ENCODE assay signal across 9 cellular contexts in genomic region chr1:9294440-9294773, GRCh38. TPM values are rescaled to one million over a fixed set of nuclear protein-coding genes. Genes with fewer than 3 reads are reported as not detected.
DNase-seq lines count a peak whose midpoint lies in the region; ATAC-seq and TF ChIP-seq lines count a peak whose summit lies in the region.
"Had no signal": no experiment of that assay in that cellular context is flagged by ENCODE, and none has a peak within 500 bp of the region (broad histone marks: within the 10 kb centered on the region; RNA-seq: fewer than 3 reads in every experiment).

No MANE protein-coding gene starts in this region.

- H3K4me1 ChIP-seq in DND-41 (ENCODE audit: insufficient read depth, low read length) (peaks cover 65% of the 10 kb centered on the region), OCI-LY1 (ENCODE audit: insufficient read depth, low read length, severe bottlenecking) (peaks cover 33% of the 10 kb centered on the region), SJCRH30 (no peaks in the 10 kb centered on the region)

- H3K4me1 Mint-ChIP-seq in mesothelial cell of epicardium: peaks cover 10% of the 10 kb centered on the region

- H3K36me3 Mint-ChIP-seq in mesothelial cell of epicardium: no peaks in the 10 kb centered on the region

- no peaks in the 10 kb centered on the region for H3K9me3 Mint-ChIP-seq in mesothelial cell of epicardium
- H3K9me3 Mint-ChIP-seq: T-helper 1 cell treated with Interleukin-12 subunit alpha and Interleukin-12 subunit beta and Interleukin-4 antibody, amounts not matched to agents 30 μg/mL and 1 μg/mL, for 36 hours had no signal

- no peak overlapping the region for H3K4me3 Mint-ChIP-seq in mesothelial cell of epicardium
- H3K4me3 Mint-ChIP-seq: T-helper 1 cell treated with Interleukin-12 subunit alpha and Interleukin-12 subunit beta and Interleukin-4 antibody, amounts not matched to agents 30 μg/mL and 1 μg/mL, for 36 hours had no signal

- peak; percentile 27 for ATAC-seq in DND-41 (ENCODE audit: insufficient read depth, low read depth)

- H3K9me3 ChIP-seq in DND-41 (ENCODE audit: insufficient read depth, low read length, severe bottlenecking): no peaks in the 10 kb centered on the region
- H3K9me3 ChIP-seq in OCI-LY1 (ENCODE audit: low read length): no peaks in the 10 kb centered on the region
- peaks cover 3% of the 10 kb centered on the region for H3K9me3 ChIP-seq in SJCRH30 (replicated peaks)

- H3K36me3 ChIP-seq in DND-41 (ENCODE audit: insufficient read depth, low read length): peaks cover 26% of the 10 kb centered on the region
- H3K36me3 ChIP-seq in OCI-LY1 (ENCODE audit: insufficient read depth, low read length): peaks cover 8% of the 10 kb centered on the region; the same call in 1 of the 2 replicates
- H3K36me3 ChIP-seq in SJCRH30: no peaks in the 10 kb centered on the region

- H3K79me2 ChIP-seq in DND-41 (ENCODE audit: insufficient read depth, low read length) (peaks cover 63% of the 10 kb centered on the region), OCI-LY1 (ENCODE audit: insufficient read depth, low read length) (peaks cover 35% of the 10 kb centered on the region)

- peak overlapping the region; percentile 45 to 61; a peak in 3 of 4 replicates for H3K4me3 ChIP-seq in DND-41 (ENCODE audit: low read depth in 1 of 2, low read length in 2 of 2)
- peak overlapping the region; percentile 75 for H3K4me3 ChIP-seq in OCI-LY1 (ENCODE audit: low read depth, low read length, poor library complexity, severe bottlenecking)
- peak overlapping the region; percentile 87 for H3K4me3 ChIP-seq in epithelial cell of proximal tubule (ENCODE audit: low read depth, low read length)
- H3K4me3 ChIP-seq in skeletal muscle cell (ENCODE audit: low read depth, low read length): peak overlapping the region; percentile 74
- H3K4me3 ChIP-seq in SJCRH30: no peak overlapping the region

- DNase-seq in DND-41: peak; percentile 37
- peak; percentile 52 for DNase-seq in epithelial cell of proximal tubule (ENCODE audit: low read depth)
- DNase-seq in skeletal muscle cell (ENCODE audit: low read depth): no peak
- no peak for DNase-seq in NCI-H2029 treated with DMSO at 0.1 percent for 48 hours (lab: John Stamatoyannopoulos, UW)
- DNase-seq in SJCRH30: no peak
- DNase-seq in mesothelial cell of epicardium (ENCODE audit: low spot score in 2 of 2, unreplicated experiment in 2 of 2): no peak
- no peak for DNase-seq in germinal center (ENCODE audit: low spot score)

- no peaks in the 10 kb centered on the region for H3K27me3 ChIP-seq in DND-41 (ENCODE audit: insufficient read depth, low read length, poor library complexity)
- no peaks in the 10 kb centered on the region for H3K27me3 ChIP-seq in OCI-LY1 (ENCODE audit: insufficient read depth, low read length)
- H3K27me3 ChIP-seq in SJCRH30: peaks cover 18% of the 10 kb centered on the region

- no peaks in the 10 kb centered on the region for H3K27me3 Mint-ChIP-seq in mesothelial cell of epicardium (ENCODE audit: low read depth)

- TF ChIP-seq CTCF in DND-41 (IDR thresholded peaks at IDR 0.05; ENCODE audit: borderline replicate concordance, extremely low read depth, low read length, poor library complexity, severe bottlenecking) (no peak), OCI-LY1 (IDR thresholded peaks at IDR 0.05; ENCODE audit: low read length) (no peak), epithelial cell of proximal tubule (conservative IDR thresholded peaks at IDR 0.05; ENCODE audit: low read depth, low read length) (no peak), mesothelial cell of epicardium (IDR thresholded peaks at IDR 0.05; ENCODE audit: unreplicated experiment) (no peak)

- H3K9me2 ChIP-seq in OCI-LY1 (ENCODE audit: low read depth, low read length): no peaks in the 10 kb centered on the region

- peak overlapping the region; percentile 70 for H3K9ac ChIP-seq in DND-41 (ENCODE audit: low read depth, low read length)
- peak overlapping the region; percentile 65 for H3K9ac ChIP-seq in OCI-LY1 (ENCODE audit: low read length)

- H4K20me1 ChIP-seq in DND-41 (ENCODE audit: insufficient read depth, low read length): peaks cover 56% of the 10 kb centered on the region
- H4K20me1 ChIP-seq in OCI-LY1 (ENCODE audit: insufficient read depth, low read length): no peaks in the 10 kb centered on the region

- H3K27ac ChIP-seq in DND-41 (ENCODE audit: low read length) (peak overlapping the region; percentile 77), OCI-LY1 (ENCODE audit: low read depth, low read length, poor library complexity, severe bottlenecking) (no peak overlapping the region), SJCRH30 (no peak overlapping the region)

- peak overlapping the region; percentile 75 for H3K4me2 ChIP-seq in DND-41 (ENCODE audit: insufficient read depth, low read length)
- H3K4me2 ChIP-seq in OCI-LY1 (ENCODE audit: low read length): peak overlapping the region; percentile 88

- H3F3A ChIP-seq in OCI-LY1 (ENCODE audit: insufficient read depth, low read length): no peaks in the 10 kb centered on the region

- no peak overlapping the region for H2AFZ ChIP-seq in DND-41 (ENCODE audit: low read depth, low read length)
- no peak overlapping the region for H2AFZ ChIP-seq in OCI-LY1 (ENCODE audit: low read length)

- H3K27ac Mint-ChIP-seq in mesothelial cell of epicardium: no peak overlapping the region

RNA-seq across cellular contexts. Expression of gene SPSB1, which starts 1.7 kb away (rescaled TPM):
- 20.0 and 20.8 TPM in 2 replicates for total RNA-seq in epithelial cell of proximal tubule
- 0.20 and 0.43 TPM in 2 replicates for total RNA-seq in SJCRH30 (2014; rRNA removed; shearing (Covaris generic))
- total RNA-seq in mesothelial cell of epicardium: 22.0 to 24.8 TPM (median 23.9 TPM) in 3 replicates

RNA-seq across cellular contexts. Expression of gene H6PD, which starts 59.8 kb away (rescaled TPM):
- total RNA-seq in epithelial cell of proximal tubule: 7.5 and 10.7 TPM in 2 replicates
- total RNA-seq in SJCRH30 (2014; rRNA removed; shearing (Covaris generic)): 5.9 and 7.0 TPM in 2 replicates
- 71.2 to 74.6 TPM (median 73.1 TPM) in 3 replicates for total RNA-seq in mesothelial cell of epicardium

Comparison
In these comparisons a context has a peak if more than half of its experiments do, and no peak if none do; other contexts are left out.
1. DNase-seq: peak in DND-41 (single experiment) and epithelial cell of proximal tubule (single experiment); none in skeletal muscle cell (single experiment), NCI-H2029 treated with DMSO at 0.1 percent for 48 hours (single experiment), SJCRH30 (0 of 2), mesothelial cell of epicardium (0 of 2) and germinal center (single experiment).
2. RNA of gene SPSB1, which starts 1.7 kb away (total RNA-seq): 22.0 to 24.8 TPM in mesothelial cell of epicardium and 20.0 to 20.8 TPM in epithelial cell of proximal tubule; 0.20 to 0.43 TPM in SJCRH30; every median in the first group is over 10 times any median in the second.